In genomic region chr20:59006167-59006863, GRCh38 we compare ENCODE assay signal across 9 cellular contexts. TPM values are rescaled to one million over a fixed set of nuclear protein-coding genes. Genes with fewer than 3 reads are reported as not detected.
DNase-seq lines count a peak whose midpoint lies in the region; ATAC-seq lines count a peak whose summit lies in the region.
"Had no signal": no experiment of that assay in that cellular context is flagged by ENCODE, and none has a peak within 500 bp of the region (broad histone marks: within the 10 kb centered on the region; RNA-seq: fewer than 3 reads in every experiment).

No MANE protein-coding gene starts in this region.

- peak overlapping the region; percentile 89 for H3K4me3 Mint-ChIP-seq in activated CD4-positive, alpha-beta T cell treated with anti-CD3 and anti-CD28 coated beads, Interleukin-2, amount 10 ng/mL, durations not matched to agents 24 days and 14 days
- peak overlapping the region; percentile 78 for H3K4me3 Mint-ChIP-seq in activated naive CD8-positive, alpha-beta T cell treated with anti-CD3 and anti-CD28 coated beads, Interleukin-2, amount 50 U/mL, for 24 hours
- peak overlapping the region; percentile 94 for H3K4me3 Mint-ChIP-seq in stimulated activated naive B cell treated with anti-CD40 and anti-IgM and Interleukin-4, amounts not matched to agents 10 μg/mL and 1 μg/mL and 100 μg/mL, for 72 hours

- intact Hi-C loops in activated CD4-positive, alpha-beta T cell treated with anti-CD3 and anti-CD28 coated beads, Interleukin-2, amount 10 ng/mL, durations not matched to agents 24 days and 14 days (cut with micrococcal nuclease): loop anchor here (2.0 kb wide), 1 partner anchor 26 kb away; the partner anchor contains the start of gene NELFCD

- no peak for ATAC-seq in activated naive CD8-positive, alpha-beta T cell treated with anti-CD3 and anti-CD28 coated beads, Interleukin-2, amount 50 U/mL, for 24 hours
- ATAC-seq in stimulated activated naive B cell treated with anti-CD40 and anti-IgM and Interleukin-4, amounts not matched to agents 10 μg/mL and 1 μg/mL and 100 μg/mL, for 72 hours (replicated peaks): no peak
- ATAC-seq in HG02571 (IDR thresholded peaks at IDR 0.05; ENCODE audit: unreplicated experiment) (no peak), GM18870 (IDR thresholded peaks at IDR 0.05; ENCODE audit: unreplicated experiment) (no peak)

- no peaks in the 10 kb centered on the region for H3K9me3 Mint-ChIP-seq in activated CD4-positive, alpha-beta T cell treated with anti-CD3 and anti-CD28 coated beads, Interleukin-2, amount 10 ng/mL, durations not matched to agents 24 days and 14 days
- no peaks in the 10 kb centered on the region for H3K9me3 Mint-ChIP-seq in activated naive CD8-positive, alpha-beta T cell treated with anti-CD3 and anti-CD28 coated beads, Interleukin-2, amount 50 U/mL, for 24 hours
- no peaks in the 10 kb centered on the region for H3K9me3 Mint-ChIP-seq in stimulated activated naive B cell treated with anti-CD40 and anti-IgM and Interleukin-4, amounts not matched to agents 10 μg/mL and 1 μg/mL and 100 μg/mL, for 72 hours

- H3K4me3 ChIP-seq in iPS-11a (ENCODE audit: low read depth, low read length): peak overlapping the region; percentile 45

- no peak for DNase-seq in activated CD4-positive, alpha-beta T cell treated with anti-CD3 and anti-CD28 coated beads, Interleukin-2, amount 10 ng/mL, durations not matched to agents 24 days and 14 days
- DNase-seq in activated CD4-positive, alpha-beta T cell treated with anti-CD3 and anti-CD28 coated beads for 48 hours: no peak
- DNase-seq in activated naive CD8-positive, alpha-beta T cell treated with anti-CD3 and anti-CD28 coated beads, Interleukin-2, amount 50 U/mL, for 24 hours: no peak
- DNase-seq in stimulated activated naive B cell treated with anti-CD40 and anti-IgM and Interleukin-4, amounts not matched to agents 10 μg/mL and 1 μg/mL and 100 μg/mL, for 72 hours: peak; percentile 41
- no peak for DNase-seq in A172 (ENCODE audit: low spot score)
- DNase-seq: DND-41 had no signal

- H3K4me1 Mint-ChIP-seq in activated CD4-positive, alpha-beta T cell treated with anti-CD3 and anti-CD28 coated beads, Interleukin-2, amount 10 ng/mL, durations not matched to agents 24 days and 14 days: peaks cover 39% of the 10 kb centered on the region
- H3K4me1 Mint-ChIP-seq in activated naive CD8-positive, alpha-beta T cell treated with anti-CD3 and anti-CD28 coated beads, Interleukin-2, amount 50 U/mL, for 24 hours: peaks cover 37% of the 10 kb centered on the region
- peaks cover 65 to 82% of the 10 kb centered on the region in 2 donors for H3K4me1 Mint-ChIP-seq in stimulated activated naive B cell treated with anti-CD40 and anti-IgM and Interleukin-4, amounts not matched to agents 10 μg/mL and 1 μg/mL and 100 μg/mL, for 72 hours

- peaks cover 20% of the 10 kb centered on the region for H3K36me3 Mint-ChIP-seq in activated CD4-positive, alpha-beta T cell treated with anti-CD3 and anti-CD28 coated beads, Interleukin-2, amount 10 ng/mL, durations not matched to agents 24 days and 14 days (ENCODE audit: low read depth)
- H3K36me3 Mint-ChIP-seq in activated naive CD8-positive, alpha-beta T cell treated with anti-CD3 and anti-CD28 coated beads, Interleukin-2, amount 50 U/mL, for 24 hours (ENCODE audit: low read depth): peaks cover 6% of the 10 kb centered on the region
- H3K36me3 Mint-ChIP-seq in stimulated activated naive B cell treated with anti-CD40 and anti-IgM and Interleukin-4, amounts not matched to agents 10 μg/mL and 1 μg/mL and 100 μg/mL, for 72 hours: peaks cover 52 to 55% of the 10 kb centered on the region in 2 donors

- no peaks in the 10 kb centered on the region for H3K27me3 Mint-ChIP-seq in activated CD4-positive, alpha-beta T cell treated with anti-CD3 and anti-CD28 coated beads, Interleukin-2, amount 10 ng/mL, durations not matched to agents 24 days and 14 days
- no peaks in the 10 kb centered on the region for H3K27me3 Mint-ChIP-seq in activated naive CD8-positive, alpha-beta T cell treated with anti-CD3 and anti-CD28 coated beads, Interleukin-2, amount 50 U/mL, for 24 hours
- no peaks in the 10 kb centered on the region for H3K27me3 Mint-ChIP-seq in stimulated activated naive B cell treated with anti-CD40 and anti-IgM and Interleukin-4, amounts not matched to agents 10 μg/mL and 1 μg/mL and 100 μg/mL, for 72 hours

- H3K27ac Mint-ChIP-seq in activated CD4-positive, alpha-beta T cell treated with anti-CD3 and anti-CD28 coated beads, Interleukin-2, amount 10 ng/mL, durations not matched to agents 24 days and 14 days: peak overlapping the region; percentile 91
- H3K27ac Mint-ChIP-seq in activated naive CD8-positive, alpha-beta T cell treated with anti-CD3 and anti-CD28 coated beads, Interleukin-2, amount 50 U/mL, for 24 hours: peak overlapping the region; percentile 64
- H3K27ac Mint-ChIP-seq in stimulated activated naive B cell treated with anti-CD40 and anti-IgM and Interleukin-4, amounts not matched to agents 10 μg/mL and 1 μg/mL and 100 μg/mL, for 72 hours: peak overlapping the region; percentile 100

RNA-seq across cellular contexts. Expression of gene CTSZ, which starts 0.7 kb away (rescaled TPM):
- 48.1 and 51.1 TPM in 2 replicates for total RNA-seq in activated CD4-positive, alpha-beta T cell treated with anti-CD3 and anti-CD28 coated beads, Interleukin-2, amount 10 ng/mL, durations not matched to agents 24 days and 14 days
- total RNA-seq in A172 (2014; rRNA removed; shearing (Covaris generic)): 228 and 320 TPM in 2 replicates

RNA-seq across cellular contexts. Expression of gene TUBB1, which starts 12.9 kb away (rescaled TPM):
- not detected in 2 replicates for total RNA-seq in activated CD4-positive, alpha-beta T cell treated with anti-CD3 and anti-CD28 coated beads, Interleukin-2, amount 10 ng/mL, durations not matched to agents 24 days and 14 days
- total RNA-seq in A172 (2014; rRNA removed; shearing (Covaris generic)): 0.36 and 0.64 TPM in 2 replicates

RNA-seq across cellular contexts. Expression of gene NELFCD, which starts 25.3 kb away (rescaled TPM):
- total RNA-seq in activated CD4-positive, alpha-beta T cell treated with anti-CD3 and anti-CD28 coated beads, Interleukin-2, amount 10 ng/mL, durations not matched to agents 24 days and 14 days: 119 and 120 TPM in 2 replicates
- total RNA-seq in A172 (2014; rRNA removed; shearing (Covaris generic)): 81.4 and 102 TPM in 2 replicates

RNA-seq across cellular contexts. Expression of gene ATP5F1E, which starts 25.8 kb away (rescaled TPM):
- 69.9 and 70.9 TPM in 2 replicates for total RNA-seq in activated CD4-positive, alpha-beta T cell treated with anti-CD3 and anti-CD28 coated beads, Interleukin-2, amount 10 ng/mL, durations not matched to agents 24 days and 14 days
- total RNA-seq in A172 (2014; rRNA removed; shearing (Covaris generic)): 37.0 and 41.4 TPM in 2 replicates

RNA-seq across cellular contexts. Expression of gene PRELID3B, which starts 36.3 kb away (rescaled TPM):
- total RNA-seq in activated CD4-positive, alpha-beta T cell treated with anti-CD3 and anti-CD28 coated beads, Interleukin-2, amount 10 ng/mL, durations not matched to agents 24 days and 14 days: 119 and 123 TPM in 2 replicates
- total RNA-seq in A172 (2014; rRNA removed; shearing (Covaris generic)): 152 and 196 TPM in 2 replicates
